ENCODE assay signal across 8 cellular contexts in the genomic region with DNA sequence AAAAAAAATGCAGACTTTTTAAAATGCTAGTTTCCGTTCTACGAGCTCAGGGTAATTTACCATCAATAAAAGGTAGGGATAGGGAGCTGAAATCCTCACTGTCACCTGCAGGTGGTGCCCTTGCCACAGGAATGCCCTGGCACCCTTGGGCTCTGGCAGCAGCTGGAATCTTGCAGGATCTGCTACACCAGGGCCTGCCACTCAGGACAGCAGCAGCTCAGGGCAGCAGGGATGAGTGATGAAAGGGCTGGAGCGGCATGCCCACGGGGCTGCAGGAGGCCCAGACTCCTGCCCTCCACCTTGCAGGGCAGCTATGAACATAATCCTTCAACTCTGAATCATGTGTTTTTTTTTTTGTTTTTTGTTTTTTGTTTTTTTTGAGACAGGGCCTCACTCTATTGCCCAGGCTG. TPM values are rescaled to one million over a fixed set of nuclear protein-coding genes. Genes with fewer than 3 reads are reported as not detected.
DNase-seq lines count a peak whose midpoint lies in the region; ATAC-seq and TF ChIP-seq lines count a peak whose summit lies in the region.

No MANE protein-coding gene starts in this region.

- DNase-seq in NCI-H1105 treated with DMSO at 0.1 percent for 48 hours (lab: John Stamatoyannopoulos, UW) (peak; percentile 75), SW 1271 (lab: John Stamatoyannopoulos, UW) (peak; percentile 66 to 82), heart left ventricle (peak; percentile 68 to 84 (median 72)), renal cortical epithelial cell (ENCODE audit: low read depth) (peak; percentile 62)
- DNase-seq in activated naive CD8-positive, alpha-beta T cell treated with anti-CD3 and anti-CD28 coated beads, Interleukin-2, amount 50 U/mL, for 16 hours (ENCODE audit: low read depth, low spot score) = peak; percentile 55

- intact Hi-C loops in heart left ventricle (cut with DNase I) = loop anchor here in 9 of 10 donors (1.0 to 10.0 kb wide), 7 partner anchors 100 to 226 kb away; a partner anchor contains a TSS

- no peaks in the 10 kb centered on the region for H3K27me3 ChIP-seq in heart left ventricle

- peak; percentile 29 for TF ChIP-seq CTCF in GM12801 (IDR thresholded peaks at IDR 0.05; ENCODE audit: extremely low read depth, insufficient read length)
- peak; percentile 65 to 85 (median 72) for TF ChIP-seq CTCF in heart left ventricle (IDR thresholded peaks at IDR 0.05)

- H3K36me3 ChIP-seq in heart left ventricle = no peaks in the 10 kb centered on the region

- TF ChIP-seq POLR2A in heart left ventricle (IDR thresholded peaks at IDR 0.05) = no peak

- H3K4me3 ChIP-seq in heart left ventricle = no peak overlapping the region

- WGBS in heart left ventricle, 4 donors = 44 to 55% (median 49%) methylated on average over 4 of the region's 4 CpGs

- peaks cover 0 to 3% (median 0%) of the 10 kb centered on the region in 12 donors for H3K4me1 ChIP-seq in heart left ventricle

- peaks cover 0 to 4% (median 0%) of the 10 kb centered on the region in 12 donors for H3K9me3 ChIP-seq in heart left ventricle

- ATAC-seq in heart left ventricle = peak; percentile 61 to 91 (median 89)
- ATAC-seq in GM21528 (IDR thresholded peaks at IDR 0.05; ENCODE audit: low FRiP score, unreplicated experiment) = no peak
- ATAC-seq in GM21360 (IDR thresholded peaks at IDR 0.05; ENCODE audit: unreplicated experiment) = no peak

- H3K27ac ChIP-seq in heart left ventricle = no peak overlapping the region

RNA-seq across cellular contexts. Expression of a gene that starts 54.0 kb away (rescaled TPM):
- 10 to 100 TPM; 13.9 to 46.4 (median 32.5) TPM for total RNA-seq in heart left ventricle
- polyA plus RNA-seq in heart left ventricle = 10 to 100 TPM; 11.7 to 22.5 TPM
- total RNA-seq in renal cortical epithelial cell = 1.8 TPM in 1 of 2 replicates, not detected in the other

Comparison
In these comparisons a context has a peak if more than half of its experiments do, and no peak if none do; other contexts are left out.
1. ATAC-seq: peak in heart left ventricle (4 of 4); none in GM21528 (single experiment) and GM21360 (single experiment).
2. Peak in every context shown above with its lines, with median percentiles within 50 percentile points of each other: DNase-seq.